Comparison of ENCODE assay signal across 23 cellular contexts in genomic region chr11:17653606-17654005, GRCh38.
"Had no signal": no experiment of that assay in that cellular context is flagged by ENCODE, and none has a peak within 500 bp of the region (broad histone marks: within the 10 kb centered on the region; RNA-seq: fewer than 3 reads in every experiment).

No MANE protein-coding gene starts in this region.

- H3K9ac ChIP-seq: neural progenitor cell had no signal

- H2AFZ ChIP-seq: neural progenitor cell had no signal

- H3K36me3 ChIP-seq: esophagus muscularis mucosa, gastroesophageal sphincter, heart right ventricle, lower lobe of right lung, neural progenitor cell, stomach, suprapubic skin, tibial nerve had no signal

- H3K4me1 ChIP-seq: esophagus muscularis mucosa, gastroesophageal sphincter, heart right ventricle, lower lobe of right lung, stomach, suprapubic skin had no signal

- H3K27me3 ChIP-seq: tibial nerve had no signal

- DNase-seq: activated CD4-positive, alpha-beta T cell treated with anti-CD3 and anti-CD28 coated beads for 1 hour; activated CD4-positive, alpha-beta T cell treated with anti-CD3 and anti-CD28 coated beads, Interleukin-2, amount 50 U/mL, for 4 hours; activated CD8-positive, alpha-beta memory T cell treated with anti-CD3 and anti-CD28 coated beads for 24 hours; activated CD8-positive, alpha-beta memory T cell treated with anti-CD3 and anti-CD28 coated beads, Interleukin-2, amount 50 U/mL, for 4 hours; activated naive CD4-positive, alpha-beta T cell treated with Interleukin-2 at 50 U/mL for 16 hours; activated naive CD8-positive, alpha-beta T cell treated with anti-CD3 and anti-CD28 coated beads for 36 hours; activated T-cell treated with anti-CD3 and anti-CD28 coated beads, Interleukin-2, amount 50 U/mL, for 4 hours; central memory CD4-positive, alpha-beta T cell; effector memory CD4-positive, alpha-beta T cell; heart right ventricle; kidney; lower lobe of right lung; mesendoderm; mucosa of descending colon; naive thymus-derived CD8-positive, alpha-beta T cell; stimulated activated CD4-positive, alpha-beta T cell treated with anti-CD3 and anti-CD28 coated beads, Interleukin-1b, Interleukin-23, amount 100 ng/mL, for 48 hours; stomach; T-cell had no signal

- H3K27ac ChIP-seq: esophagus muscularis mucosa, gastroesophageal sphincter, heart right ventricle, lower lobe of right lung, neural progenitor cell, stomach, suprapubic skin, tibial nerve had no signal

- H3K4me2 ChIP-seq: neural progenitor cell had no signal

- H3K4me3 ChIP-seq: esophagus muscularis mucosa, gastroesophageal sphincter, heart right ventricle, lower lobe of right lung, mucosa of descending colon, neural progenitor cell, stomach, suprapubic skin, tibial nerve had no signal
